Comparison of ENCODE assay signal across 9 cellular contexts in the genomic region with DNA sequence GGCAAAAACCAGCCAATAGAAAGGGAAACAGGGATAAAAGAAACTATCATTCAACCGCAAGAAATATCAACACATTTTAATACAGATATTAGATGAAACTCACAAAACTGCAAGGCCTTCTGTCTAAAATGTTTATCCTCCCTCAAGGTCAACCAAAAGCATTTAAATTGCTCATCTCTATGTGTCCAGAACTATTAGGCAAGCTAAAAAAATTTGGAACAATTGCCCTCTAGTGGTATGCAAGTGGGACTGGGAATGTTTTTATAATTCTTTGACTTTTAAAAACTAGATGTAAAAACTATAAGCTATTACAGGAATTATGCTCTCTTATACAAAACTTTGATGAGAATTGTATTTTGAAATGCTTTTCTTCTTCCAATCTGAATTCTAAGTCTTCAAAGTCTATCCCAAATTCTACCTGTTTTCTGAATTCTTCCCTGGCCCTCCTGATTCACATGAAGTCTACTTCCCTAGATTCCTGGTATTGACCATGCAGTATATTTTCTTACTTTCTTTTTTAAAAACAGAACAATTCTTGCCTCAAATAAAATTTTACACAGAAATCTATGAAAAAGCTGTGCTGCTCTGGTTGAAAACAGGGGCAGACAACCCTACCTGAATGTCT. TPM values are rescaled to one million over a fixed set of nuclear protein-coding genes. Genes with fewer than 3 reads are reported as not detected.
A peak's percentile ranks its signal among the peaks of the same experiment; 100 is the strongest.
DNase-seq lines count a peak whose midpoint lies in the region; ATAC-seq and TF ChIP-seq lines count a peak whose summit lies in the region.
"Had no signal": no experiment of that assay in that cellular context is flagged by ENCODE, and none has a peak within 500 bp of the region (broad histone marks: within the 10 kb centered on the region; RNA-seq: fewer than 3 reads in every experiment).

No MANE protein-coding gene starts in this region.

- H3K36me3 ChIP-seq in OCI-LY7 (ENCODE audit: insufficient read depth, low read length), result peaks cover 85% of the 10 kb centered on the region

- peak; percentile 22 for DNase-seq in SIG-M5 treated with dmso at 0.1 percent for 504 hours (lab: John Stamatoyannopoulos, UW; ENCODE audit: unreplicated experiment)
- no peak for DNase-seq in SIG-M5 (lab: John Stamatoyannopoulos, UW)
- DNase-seq in OCI-LY7 (ENCODE audit: low spot score), result peak; percentile 20
- peak; percentile 38 for DNase-seq in epithelial cell of esophagus (ENCODE audit: low read depth)
- peak; percentile 35 for DNase-seq in stromal cell of bone marrow (ENCODE audit: low read depth)
- no peak for DNase-seq in stimulated activated CD4-positive, alpha-beta T cell treated with anti-CD3 and anti-CD28 coated beads, Interleukin-1b, Interleukin-23, amount 100 ng/mL, for 48 hours
- DNase-seq in DMS79 (lab: John Stamatoyannopoulos, UW), result no peak

- BruUV-seq in OCI-LY7 (replicated peaks; lab: Mats Ljungman, UMichigan), result no TSS peak

- intact Hi-C loops in OCI-LY7 (cut with micrococcal nuclease; ENCODE audit: unreplicated experiment), result no loop called here

- H3K4me2 ChIP-seq in OCI-LY7 (ENCODE audit: low read length), result no peak overlapping the region

- POLR2A ChIA-PET in OCI-LY7 (lab: Charles Lee), result interaction anchor here (0.6 to 1.1 kb wide), 4 partner anchors 8 to 121 kb away, joined by 3 read pairs; a partner anchor contains a TSS

- H3K4me3 ChIP-seq in OCI-LY7 (ENCODE audit: low read depth, low read length, poor library complexity, severe bottlenecking) (no peak overlapping the region), epithelial cell of esophagus (ENCODE audit: low read length) (no peak overlapping the region)

- H4K20me1 ChIP-seq in OCI-LY7 (ENCODE audit: insufficient read depth, low read length), result peaks cover 9% of the 10 kb centered on the region; the same call in 1 of the 2 replicates

- H3K79me2 ChIP-seq in OCI-LY7 (ENCODE audit: insufficient read depth, low read depth, low read length), result peaks cover 18% of the 10 kb centered on the region

- H3K9me3 ChIP-seq in OCI-LY7 (ENCODE audit: low read length), result no peaks in the 10 kb centered on the region

- peaks cover 10% of the 10 kb centered on the region for H3K4me1 ChIP-seq in OCI-LY7 (ENCODE audit: insufficient read depth, low read length, poor library complexity, severe bottlenecking)

- H2AFZ ChIP-seq in OCI-LY7 (ENCODE audit: low read length), result no peak overlapping the region

- CTCF ChIA-PET in OCI-LY7 (lab: Charles Lee; ENCODE audit: unreplicated experiment), result no interaction called here

- no peak overlapping the region for H3K27ac ChIP-seq in OCI-LY7 (ENCODE audit: low read depth, low read length, poor library complexity, severe bottlenecking)

- ATAC-seq in esophagus mucosa, result no peak

- peak; percentile 75 for TF ChIP-seq CTCF in OCI-LY7 (conservative IDR thresholded peaks at IDR 0.05; ENCODE audit: low read length)
- TF ChIP-seq CTCF in epithelial cell of esophagus (IDR thresholded peaks at IDR 0.05; ENCODE audit: insufficient read depth, low read depth, low read length, missing control alignments), result peak; percentile 58

- no peaks in the 10 kb centered on the region for H3K9me2 ChIP-seq in OCI-LY7 (ENCODE audit: insufficient read depth, low read length)

RNA-seq across cellular contexts. Expression of a gene that starts 4.9 kb away (rescaled TPM):
- total RNA-seq in OCI-LY7 (2014; rRNA removed; shearing (Covaris generic)), result 42.5 and 52.3 TPM in 2 replicates
- 66.0 and 73.5 TPM in 2 replicates for total RNA-seq in OCI-LY7 (2022)
- 49.1 TPM for total RNA-seq in esophagus mucosa

RNA-seq across cellular contexts. Expression of a gene that starts 5.1 kb away (rescaled TPM):
- 0.62 and 1.0 TPM in 2 replicates for total RNA-seq in OCI-LY7 (2014; rRNA removed; shearing (Covaris generic))
- 1.4 and 1.6 TPM in 2 replicates for total RNA-seq in OCI-LY7 (2022)
- total RNA-seq in esophagus mucosa, result 0.32 TPM

RNA-seq across cellular contexts. Expression of a gene that starts 56.6 kb away (rescaled TPM):
- total RNA-seq in OCI-LY7 (2014; rRNA removed; shearing (Covaris generic)), result not detected in 2 replicates
- total RNA-seq in OCI-LY7 (2022) (not detected in 2 replicates), esophagus mucosa (not detected)
- total RNA-seq: glomerular endothelial cell had no signal

Comparison
In these comparisons a context has a peak if more than half of its experiments do, and no peak if none do; other contexts are left out.
1. DNase-seq: peak in SIG-M5 treated with dmso at 0.1 percent for 504 hours (single experiment), OCI-LY7 (single experiment), epithelial cell of esophagus (single experiment) and stromal cell of bone marrow (single experiment); none in SIG-M5 (single experiment), stimulated activated CD4-positive, alpha-beta T cell treated with anti-CD3 and anti-CD28 coated beads, Interleukin-1b, Interleukin-23, amount 100 ng/mL, for 48 hours (single experiment) and DMS79 (single experiment).